In the genomic region with DNA sequence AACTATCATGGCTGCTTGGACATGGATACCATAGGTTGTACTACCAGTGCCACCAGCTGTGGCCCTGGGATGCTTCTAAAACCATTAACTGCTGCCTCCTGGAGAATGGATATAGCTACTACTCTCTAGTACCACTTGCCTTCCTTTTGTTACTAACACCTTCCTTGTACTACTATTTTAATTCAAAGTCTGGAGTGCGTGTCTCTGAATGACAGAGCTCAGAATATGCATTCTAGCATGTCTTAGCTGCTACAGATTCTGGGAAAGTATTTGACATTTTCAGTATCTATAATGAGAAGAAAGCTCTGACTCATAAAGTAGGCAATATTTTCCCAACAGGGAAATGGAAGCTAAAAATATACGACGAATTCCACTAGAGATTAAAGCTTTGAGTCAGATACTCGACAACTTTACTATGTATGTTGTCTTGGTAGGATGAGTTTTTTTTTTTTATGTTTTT, we compare ENCODE assay signal across 12 cellular contexts.
DNase-seq lines count a peak whose midpoint lies in the region; ATAC-seq and TF ChIP-seq lines count a peak whose summit lies in the region.
"Had no signal": no experiment of that assay in that cellular context is flagged by ENCODE, and none has a peak within 500 bp of the region (broad histone marks: within the 10 kb centered on the region; RNA-seq: fewer than 3 reads in every experiment).

No MANE protein-coding gene starts in this region.

- DNase-seq in activated CD8-positive, alpha-beta memory T cell treated with anti-CD3 and anti-CD28 coated beads, Interleukin-2, amount 10 ng/mL, durations not matched to agents 7 days and 5 days: no peak
- DNase-seq in activated CD8-positive, alpha-beta memory T cell treated with anti-CD3 and anti-CD28 coated beads, Interleukin-2, amount 50 U/mL, for 48 hours: no peak
- DNase-seq in SK-MEL-5 (ENCODE audit: low read depth, low spot score) (peak; percentile 27), choroid plexus epithelial cell (ENCODE audit: low read depth) (peak; percentile 14), activated gamma-delta T cell (lab: John Stamatoyannopoulos, UW) (no peak), NCI-H2227 (lab: John Stamatoyannopoulos, UW; ENCODE audit: unreplicated experiment) (no peak), ascending aorta (ENCODE audit: low spot score in 2 of 2) (no peak)
- DNase-seq in stimulated activated naive CD8-positive, alpha-beta T cell treated with anti-CD3 and anti-CD28 coated beads, Interleukin-15, Interleukin-2, amounts not matched to agents 100 U/mL and 50 U/mL, for 24 hours: no peak
- DNase-seq: islet precursor cell, mesenchymal stem cell, NCI-H1092, NCI-H2171 treated with DMSO at 0.1 percent for 48 hours had no signal

- H3K27ac ChIP-seq in ascending aorta: no peak overlapping the region

- no peak overlapping the region for H3K4me3 ChIP-seq in choroid plexus epithelial cell (ENCODE audit: low read depth, low read length)
- H3K4me3 ChIP-seq in ascending aorta: no peak overlapping the region

- no peaks in the 10 kb centered on the region for H3K36me3 Mint-ChIP-seq in activated CD8-positive, alpha-beta memory T cell treated with anti-CD3 and anti-CD28 coated beads, Interleukin-2, amount 10 ng/mL, durations not matched to agents 7 days and 5 days

- H3K36me3 ChIP-seq in ascending aorta: no peaks in the 10 kb centered on the region

- intact Hi-C loops in ascending aorta (cut with DNase I): no loop called here

- H3K9me3 Mint-ChIP-seq in activated CD8-positive, alpha-beta memory T cell treated with anti-CD3 and anti-CD28 coated beads, Interleukin-2, amount 10 ng/mL, durations not matched to agents 7 days and 5 days (ENCODE audit: low read depth): no peaks in the 10 kb centered on the region

- CTCF ChIA-PET in activated CD8-positive, alpha-beta memory T cell treated with anti-CD3 and anti-CD28 coated beads, Interleukin-2, amount 10 ng/mL, durations not matched to agents 7 days and 5 days (lab: Charles Lee): interaction anchor here (1.0 kb wide), 1 partner anchor 18 kb away, joined by 3 read pairs; no protein-coding TSS in a partner anchor

- in situ Hi-C loops in SK-MEL-5 (cut with HindIII; ENCODE audit: low pct_unique_long_range_greater_than_20kb, low sequenced_read_pairs): no loop called here

- no peaks in the 10 kb centered on the region for H3K27me3 ChIP-seq in ascending aorta

- ATAC-seq in activated CD8-positive, alpha-beta memory T cell treated with anti-CD3 and anti-CD28 coated beads, Interleukin-2, amount 10 ng/mL, durations not matched to agents 7 days and 5 days: no peak
- peak; percentile 30 for ATAC-seq in stimulated activated naive CD8-positive, alpha-beta T cell treated with anti-CD3 and anti-CD28 coated beads, Interleukin-15, Interleukin-2, amounts not matched to agents 100 U/mL and 50 U/mL, for 24 hours

- no peaks in the 10 kb centered on the region for H3K9me3 ChIP-seq in ascending aorta

- H3K4me3 Mint-ChIP-seq in activated CD8-positive, alpha-beta memory T cell treated with anti-CD3 and anti-CD28 coated beads, Interleukin-2, amount 10 ng/mL, durations not matched to agents 7 days and 5 days: no peak overlapping the region

- peak overlapping the region; percentile 11 for H3K27ac Mint-ChIP-seq in activated CD8-positive, alpha-beta memory T cell treated with anti-CD3 and anti-CD28 coated beads, Interleukin-2, amount 10 ng/mL, durations not matched to agents 7 days and 5 days

- no peaks in the 10 kb centered on the region for H3K4me1 Mint-ChIP-seq in activated CD8-positive, alpha-beta memory T cell treated with anti-CD3 and anti-CD28 coated beads, Interleukin-2, amount 10 ng/mL, durations not matched to agents 7 days and 5 days

- no peaks in the 10 kb centered on the region for H3K27me3 Mint-ChIP-seq in activated CD8-positive, alpha-beta memory T cell treated with anti-CD3 and anti-CD28 coated beads, Interleukin-2, amount 10 ng/mL, durations not matched to agents 7 days and 5 days

- TF ChIP-seq CTCF in choroid plexus epithelial cell (conservative IDR thresholded peaks at IDR 0.05; ENCODE audit: low read depth, low read length) (no peak), ascending aorta (IDR thresholded peaks at IDR 0.05) (no peak)

- no peaks in the 10 kb centered on the region for H3K4me1 ChIP-seq in ascending aorta

Comparison
In these comparisons a context has a peak if more than half of its experiments do, and no peak if none do; other contexts are left out.
1. DNase-seq: peak in SK-MEL-5 (single experiment) and choroid plexus epithelial cell (single experiment); none in activated CD8-positive, alpha-beta memory T cell treated with anti-CD3 and anti-CD28 coated beads, Interleukin-2, amount 10 ng/mL, durations not matched to agents 7 days and 5 days (single experiment), activated CD8-positive, alpha-beta memory T cell treated with anti-CD3 and anti-CD28 coated beads, Interleukin-2, amount 50 U/mL, for 48 hours (single experiment), stimulated activated naive CD8-positive, alpha-beta T cell treated with anti-CD3 and anti-CD28 coated beads, Interleukin-15, Interleukin-2, amounts not matched to agents 100 U/mL and 50 U/mL, for 24 hours (single experiment), activated gamma-delta T cell (single experiment), NCI-H2227 (single experiment) and ascending aorta (0 of 2).